1 cellular context compared by ENCODE assay signal in the genomic region with DNA sequence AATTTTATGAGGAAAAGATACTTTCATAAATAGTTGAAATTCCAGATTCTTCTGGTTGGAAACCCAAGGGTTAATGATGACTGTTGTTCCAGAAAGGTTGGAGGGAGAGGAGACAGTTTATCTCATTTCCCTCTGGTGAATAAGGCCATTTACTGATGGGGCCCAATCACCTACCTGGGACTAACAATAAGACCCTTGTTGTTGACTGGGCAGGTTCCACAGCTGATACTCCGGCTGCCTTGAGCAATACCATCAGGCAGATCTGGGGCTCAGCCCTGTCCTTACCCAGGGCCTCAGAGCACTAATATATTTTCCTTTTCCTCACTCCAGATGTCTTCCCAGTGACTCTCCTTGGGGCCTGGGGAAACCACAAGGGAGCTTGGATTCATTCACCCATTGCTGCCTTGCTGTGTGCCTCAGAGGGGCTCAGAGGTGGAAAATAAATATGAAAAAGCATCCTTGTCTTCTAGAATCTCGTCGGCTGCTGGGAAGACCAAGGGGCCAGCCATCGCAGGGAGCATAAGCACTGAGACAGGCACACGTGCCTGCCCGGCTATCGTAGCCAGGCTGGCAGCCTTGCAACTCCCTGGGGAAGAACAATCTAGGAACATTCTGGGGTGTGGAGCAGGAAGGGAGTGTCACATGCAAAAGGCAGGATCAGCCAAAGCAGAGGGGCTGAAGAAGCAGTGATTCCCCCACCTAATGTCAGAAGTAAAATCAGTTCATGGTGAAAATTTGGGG.
A peak's percentile ranks its signal among the peaks of the same experiment; 100 is the strongest.
TF ChIP-seq lines count a peak whose summit lies in the region.

No MANE protein-coding gene starts in this region.

TF ChIP-seq in HepG2, 621 proteins besides CTCF, POLR2A, EP300 and RAD21 (continued from another document and continues in another):
- TF ChIP-seq ZNF256 (CRISPR knock-in tag; conservative IDR thresholded peaks at IDR 0.05): no peak
- TF ChIP-seq, protein P1, sequence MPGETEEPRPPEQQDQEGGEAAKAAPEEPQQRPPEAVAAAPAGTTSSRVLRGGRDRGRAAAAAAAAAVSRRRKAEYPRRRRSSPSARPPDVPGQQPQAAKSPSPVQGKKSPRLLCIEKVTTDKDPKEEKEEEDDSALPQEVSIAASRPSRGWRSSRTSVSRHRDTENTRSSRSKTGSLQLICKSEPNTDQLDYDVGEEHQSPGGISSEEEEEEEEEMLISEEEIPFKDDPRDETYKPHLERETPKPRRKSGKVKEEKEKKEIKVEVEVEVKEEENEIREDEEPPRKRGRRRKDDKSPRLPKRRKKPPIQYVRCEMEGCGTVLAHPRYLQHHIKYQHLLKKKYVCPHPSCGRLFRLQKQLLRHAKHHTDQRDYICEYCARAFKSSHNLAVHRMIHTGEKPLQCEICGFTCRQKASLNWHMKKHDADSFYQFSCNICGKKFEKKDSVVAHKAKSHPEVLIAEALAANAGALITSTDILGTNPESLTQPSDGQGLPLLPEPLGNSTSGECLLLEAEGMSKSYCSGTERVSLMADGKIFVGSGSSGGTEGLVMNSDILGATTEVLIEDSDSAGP (CRISPR knock-in tag; IDR thresholded peaks at IDR 0.05; ENCODE audit: borderline replicate concordance): 0 out of 2 replicates have a peak, but pooled peaks have one; percentile 19
- TF ChIP-seq SCMH1 (CRISPR knock-in tag; IDR thresholded peaks at IDR 0.05; ENCODE audit: borderline replicate concordance): no peak
- TF ChIP-seq, protein P2, sequence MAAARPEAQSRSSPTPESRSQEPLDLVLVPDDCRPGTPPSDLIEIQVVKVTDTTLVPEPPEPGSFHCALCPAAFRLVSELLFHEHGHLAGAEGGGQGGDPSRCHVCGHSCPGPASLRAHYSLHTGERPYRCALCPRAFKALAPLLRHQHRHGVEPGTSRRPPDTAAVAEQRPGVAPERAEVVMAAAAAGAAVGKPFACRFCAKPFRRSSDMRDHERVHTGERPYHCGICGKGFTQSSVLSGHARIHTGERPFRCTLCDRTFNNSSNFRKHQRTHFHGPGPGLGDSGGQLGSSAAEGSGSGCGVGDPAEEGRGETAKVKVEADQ (CRISPR knock-in tag; IDR thresholded peaks at IDR 0.05; ENCODE audit: borderline replicate concordance): 0 out of 2 replicates have a peak, but pooled peaks have one; percentile 54
- no peak for TF ChIP-seq ZFP41 (CRISPR knock-in tag; IDR thresholded peaks at IDR 0.05; ENCODE audit: borderline replicate concordance)
- TF ChIP-seq, protein P3, sequence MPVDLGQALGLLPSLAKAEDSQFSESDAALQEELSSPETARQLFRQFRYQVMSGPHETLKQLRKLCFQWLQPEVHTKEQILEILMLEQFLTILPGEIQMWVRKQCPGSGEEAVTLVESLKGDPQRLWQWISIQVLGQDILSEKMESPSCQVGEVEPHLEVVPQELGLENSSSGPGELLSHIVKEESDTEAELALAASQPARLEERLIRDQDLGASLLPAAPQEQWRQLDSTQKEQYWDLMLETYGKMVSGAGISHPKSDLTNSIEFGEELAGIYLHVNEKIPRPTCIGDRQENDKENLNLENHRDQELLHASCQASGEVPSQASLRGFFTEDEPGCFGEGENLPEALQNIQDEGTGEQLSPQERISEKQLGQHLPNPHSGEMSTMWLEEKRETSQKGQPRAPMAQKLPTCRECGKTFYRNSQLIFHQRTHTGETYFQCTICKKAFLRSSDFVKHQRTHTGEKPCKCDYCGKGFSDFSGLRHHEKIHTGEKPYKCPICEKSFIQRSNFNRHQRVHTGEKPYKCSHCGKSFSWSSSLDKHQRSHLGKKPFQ (CRISPR knock-in tag; IDR thresholded peaks at IDR 0.05; ENCODE audit: insufficient replicate concordance): no peak
- TF ChIP-seq, protein P4, sequence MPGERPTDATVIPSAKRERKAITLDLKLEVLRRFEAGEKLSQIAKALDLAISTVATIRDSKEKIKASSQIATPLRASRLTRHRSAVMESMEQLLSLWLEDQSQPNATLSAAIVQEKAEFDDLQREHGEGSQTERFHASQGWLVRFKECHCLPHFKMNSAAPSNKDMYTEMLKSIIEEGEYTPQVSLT (CRISPR knock-in tag; IDR thresholded peaks at IDR 0.05; ENCODE audit: borderline replicate concordance, low read depth): no peak
- TF ChIP-seq, protein P5, sequence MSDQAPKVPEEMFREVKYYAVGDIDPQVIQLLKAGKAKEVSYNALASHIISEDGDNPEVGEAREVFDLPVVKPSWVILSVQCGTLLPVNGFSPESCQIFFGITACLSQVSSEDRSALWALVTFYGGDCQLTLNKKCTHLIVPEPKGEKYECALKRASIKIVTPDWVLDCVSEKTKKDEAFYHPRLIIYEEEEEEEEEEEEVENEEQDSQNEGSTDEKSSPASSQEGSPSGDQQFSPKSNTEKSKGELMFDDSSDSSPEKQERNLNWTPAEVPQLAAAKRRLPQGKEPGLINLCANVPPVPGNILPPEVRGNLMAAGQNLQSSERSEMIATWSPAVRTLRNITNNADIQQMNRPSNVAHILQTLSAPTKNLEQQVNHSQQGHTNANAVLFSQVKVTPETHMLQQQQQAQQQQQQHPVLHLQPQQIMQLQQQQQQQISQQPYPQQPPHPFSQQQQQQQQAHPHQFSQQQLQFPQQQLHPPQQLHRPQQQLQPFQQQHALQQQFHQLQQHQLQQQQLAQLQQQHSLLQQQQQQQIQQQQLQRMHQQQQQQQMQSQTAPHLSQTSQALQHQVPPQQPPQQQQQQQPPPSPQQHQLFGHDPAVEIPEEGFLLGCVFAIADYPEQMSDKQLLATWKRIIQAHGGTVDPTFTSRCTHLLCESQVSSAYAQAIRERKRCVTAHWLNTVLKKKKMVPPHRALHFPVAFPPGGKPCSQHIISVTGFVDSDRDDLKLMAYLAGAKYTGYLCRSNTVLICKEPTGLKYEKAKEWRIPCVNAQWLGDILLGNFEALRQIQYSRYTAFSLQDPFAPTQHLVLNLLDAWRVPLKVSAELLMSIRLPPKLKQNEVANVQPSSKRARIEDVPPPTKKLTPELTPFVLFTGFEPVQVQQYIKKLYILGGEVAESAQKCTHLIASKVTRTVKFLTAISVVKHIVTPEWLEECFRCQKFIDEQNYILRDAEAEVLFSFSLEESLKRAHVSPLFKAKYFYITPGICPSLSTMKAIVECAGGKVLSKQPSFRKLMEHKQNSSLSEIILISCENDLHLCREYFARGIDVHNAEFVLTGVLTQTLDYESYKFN (CRISPR knock-in tag; conservative IDR thresholded peaks at IDR 0.05): peak; percentile 55; the same call in 1 of the 2 replicates
- TF ChIP-seq SIN3B (IDR thresholded peaks at IDR 0.05; ENCODE audit: low read length): no peak
- TF ChIP-seq ZMYM4 (CRISPR knock-in tag; IDR thresholded peaks at IDR 0.05): no peak
- peak; percentile 38 for TF ChIP-seq TEAD3 (CRISPR knock-in tag; optimal IDR thresholded peaks at IDR 0.05; ENCODE audit: borderline replicate concordance)
- no peak for TF ChIP-seq BRCA1 (CRISPR knock-in tag; IDR thresholded peaks at IDR 0.05)
- TF ChIP-seq SP1 (IDR thresholded peaks at IDR 0.05): no peak
- TF ChIP-seq SP1 (CRISPR knock-in tag; IDR thresholded peaks at IDR 0.05): no peak
- TF ChIP-seq ZNF564 (CRISPR knock-in tag; IDR thresholded peaks at IDR 0.05): no peak
- TF ChIP-seq ZNF431 (CRISPR knock-in tag; IDR thresholded peaks at IDR 0.05; ENCODE audit: borderline replicate concordance, low read depth): no peak
- no peak for TF ChIP-seq ZBTB21 (CRISPR knock-in tag; IDR thresholded peaks at IDR 0.05)
- no peak for TF ChIP-seq SMARCE1 (IDR thresholded peaks at IDR 0.05; ENCODE audit: borderline replicate concordance)
- TF ChIP-seq, protein P6, sequence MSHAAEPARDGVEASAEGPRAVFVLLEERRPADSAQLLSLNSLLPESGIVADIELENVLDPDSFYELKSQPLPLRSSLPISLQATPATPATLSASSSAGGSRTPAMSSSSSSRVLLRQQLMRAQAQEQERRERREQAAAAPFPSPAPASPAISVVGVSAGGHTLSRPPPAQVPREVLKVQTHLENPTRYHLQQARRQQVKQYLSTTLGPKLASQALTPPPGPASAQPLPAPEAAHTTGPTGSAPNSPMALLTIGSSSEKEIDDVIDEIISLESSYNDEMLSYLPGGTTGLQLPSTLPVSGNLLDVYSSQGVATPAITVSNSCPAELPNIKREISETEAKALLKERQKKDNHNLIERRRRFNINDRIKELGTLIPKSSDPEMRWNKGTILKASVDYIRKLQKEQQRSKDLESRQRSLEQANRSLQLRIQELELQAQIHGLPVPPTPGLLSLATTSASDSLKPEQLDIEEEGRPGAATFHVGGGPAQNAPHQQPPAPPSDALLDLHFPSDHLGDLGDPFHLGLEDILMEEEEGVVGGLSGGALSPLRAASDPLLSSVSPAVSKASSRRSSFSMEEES (CRISPR knock-in tag; IDR thresholded peaks at IDR 0.05): 0 out of 2 replicates have a peak, but pooled peaks have one; percentile 16
- TF ChIP-seq ZNF317 (CRISPR knock-in tag; IDR thresholded peaks at IDR 0.05): no peak
- peak; percentile 49; the same call in 1 of the 2 replicates for TF ChIP-seq RCOR2 (CRISPR knock-in tag; IDR thresholded peaks at IDR 0.05)
- TF ChIP-seq, protein P7, sequence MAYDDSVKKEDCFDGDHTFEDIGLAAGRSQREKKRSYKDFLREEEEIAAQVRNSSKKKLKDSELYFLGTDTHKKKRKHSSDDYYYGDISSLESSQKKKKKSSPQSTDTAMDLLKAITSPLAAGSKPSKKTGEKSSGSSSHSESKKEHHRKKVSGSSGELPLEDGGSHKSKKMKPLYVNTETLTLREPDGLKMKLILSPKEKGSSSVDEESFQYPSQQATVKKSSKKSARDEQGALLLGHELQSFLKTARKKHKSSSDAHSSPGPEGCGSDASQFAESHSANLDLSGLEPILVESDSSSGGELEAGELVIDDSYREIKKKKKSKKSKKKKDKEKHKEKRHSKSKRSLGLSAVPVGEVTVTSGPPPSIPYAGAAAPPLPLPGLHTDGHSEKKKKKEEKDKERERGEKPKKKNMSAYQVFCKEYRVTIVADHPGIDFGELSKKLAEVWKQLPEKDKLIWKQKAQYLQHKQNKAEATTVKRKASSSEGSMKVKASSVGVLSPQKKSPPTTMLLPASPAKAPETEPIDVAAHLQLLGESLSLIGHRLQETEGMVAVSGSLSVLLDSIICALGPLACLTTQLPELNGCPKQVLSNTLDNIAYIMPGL (CRISPR knock-in tag; IDR thresholded peaks at IDR 0.05; ENCODE audit: borderline replicate concordance in 1 of 2, low read depth in 1 of 2): no peak
- TF ChIP-seq, protein P8, sequence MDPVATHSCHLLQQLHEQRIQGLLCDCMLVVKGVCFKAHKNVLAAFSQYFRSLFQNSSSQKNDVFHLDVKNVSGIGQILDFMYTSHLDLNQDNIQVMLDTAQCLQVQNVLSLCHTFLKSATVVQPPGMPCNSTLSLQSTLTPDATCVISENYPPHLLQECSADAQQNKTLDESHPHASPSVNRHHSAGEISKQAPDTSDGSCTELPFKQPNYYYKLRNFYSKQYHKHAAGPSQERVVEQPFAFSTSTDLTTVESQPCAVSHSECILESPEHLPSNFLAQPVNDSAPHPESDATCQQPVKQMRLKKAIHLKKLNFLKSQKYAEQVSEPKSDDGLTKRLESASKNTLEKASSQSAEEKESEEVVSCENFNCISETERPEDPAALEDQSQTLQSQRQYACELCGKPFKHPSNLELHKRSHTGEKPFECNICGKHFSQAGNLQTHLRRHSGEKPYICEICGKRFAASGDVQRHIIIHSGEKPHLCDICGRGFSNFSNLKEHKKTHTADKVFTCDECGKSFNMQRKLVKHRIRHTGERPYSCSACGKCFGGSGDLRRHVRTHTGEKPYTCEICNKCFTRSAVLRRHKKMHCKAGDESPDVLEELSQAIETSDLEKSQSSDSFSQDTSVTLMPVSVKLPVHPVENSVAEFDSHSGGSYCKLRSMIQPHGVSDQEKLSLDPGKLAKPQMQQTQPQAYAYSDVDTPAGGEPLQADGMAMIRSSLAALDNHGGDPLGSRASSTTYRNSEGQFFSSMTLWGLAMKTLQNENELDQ (CRISPR knock-in tag; IDR thresholded peaks at IDR 0.05; ENCODE audit: borderline replicate concordance): no peak
- no peak for TF ChIP-seq KDM6A (CRISPR knock-in tag; IDR thresholded peaks at IDR 0.05; ENCODE audit: low read depth)
- TF ChIP-seq HNF4A (CRISPR knock-in tag; IDR thresholded peaks at IDR 0.05): peak; percentile 41
- TF ChIP-seq EEA1 (CRISPR knock-in tag; IDR thresholded peaks at IDR 0.05; ENCODE audit: borderline replicate concordance): no peak
- TF ChIP-seq, protein P9, sequence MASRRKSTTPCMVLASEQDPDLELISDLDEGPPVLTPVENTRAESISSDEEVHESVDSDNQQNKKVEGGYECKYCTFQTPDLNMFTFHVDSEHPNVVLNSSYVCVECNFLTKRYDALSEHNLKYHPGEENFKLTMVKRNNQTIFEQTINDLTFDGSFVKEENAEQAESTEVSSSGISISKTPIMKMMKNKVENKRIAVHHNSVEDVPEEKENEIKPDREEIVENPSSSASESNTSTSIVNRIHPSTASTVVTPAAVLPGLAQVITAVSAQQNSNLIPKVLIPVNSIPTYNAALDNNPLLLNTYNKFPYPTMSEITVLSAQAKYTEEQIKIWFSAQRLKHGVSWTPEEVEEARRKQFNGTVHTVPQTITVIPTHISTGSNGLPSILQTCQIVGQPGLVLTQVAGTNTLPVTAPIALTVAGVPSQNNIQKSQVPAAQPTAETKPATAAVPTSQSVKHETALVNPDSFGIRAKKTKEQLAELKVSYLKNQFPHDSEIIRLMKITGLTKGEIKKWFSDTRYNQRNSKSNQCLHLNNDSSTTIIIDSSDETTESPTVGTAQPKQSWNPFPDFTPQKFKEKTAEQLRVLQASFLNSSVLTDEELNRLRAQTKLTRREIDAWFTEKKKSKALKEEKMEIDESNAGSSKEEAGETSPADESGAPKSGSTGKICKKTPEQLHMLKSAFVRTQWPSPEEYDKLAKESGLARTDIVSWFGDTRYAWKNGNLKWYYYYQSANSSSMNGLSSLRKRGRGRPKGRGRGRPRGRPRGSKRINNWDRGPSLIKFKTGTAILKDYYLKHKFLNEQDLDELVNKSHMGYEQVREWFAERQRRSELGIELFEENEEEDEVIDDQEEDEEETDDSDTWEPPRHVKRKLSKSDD (CRISPR knock-in tag; IDR thresholded peaks at IDR 0.05; ENCODE audit: low read depth): no peak
- TF ChIP-seq ZNF3 (CRISPR knock-in tag; IDR thresholded peaks at IDR 0.05): no peak
- TF ChIP-seq U2AF2 (IDR thresholded peaks at IDR 0.05; ENCODE audit: low read depth, low read length): no peak
- no peak for TF ChIP-seq KMT2B (CRISPR knock-in tag; IDR thresholded peaks at IDR 0.05)
- TF ChIP-seq, protein P10, sequence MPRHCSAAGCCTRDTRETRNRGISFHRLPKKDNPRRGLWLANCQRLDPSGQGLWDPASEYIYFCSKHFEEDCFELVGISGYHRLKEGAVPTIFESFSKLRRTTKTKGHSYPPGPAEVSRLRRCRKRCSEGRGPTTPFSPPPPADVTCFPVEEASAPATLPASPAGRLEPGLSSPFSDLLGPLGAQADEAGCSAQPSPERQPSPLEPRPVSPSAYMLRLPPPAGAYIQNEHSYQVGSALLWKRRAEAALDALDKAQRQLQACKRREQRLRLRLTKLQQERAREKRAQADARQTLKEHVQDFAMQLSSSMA (CRISPR knock-in tag; IDR thresholded peaks at IDR 0.05): no peak
- no peak for TF ChIP-seq TARDBP (CRISPR knock-in tag; IDR thresholded peaks at IDR 0.05)
- TF ChIP-seq FOSL2 (CRISPR knock-in tag; IDR thresholded peaks at IDR 0.05): peak; percentile 44; the same call in 1 of the 2 replicates
